Comparison of ENCODE assay signal across 9 cellular contexts in genomic region chr20:44495257-44495656, GRCh38. TPM values are rescaled to one million over a fixed set of nuclear protein-coding genes. Genes with fewer than 3 reads are reported as not detected.
A peak's percentile ranks its signal among the peaks of the same experiment; 100 is the strongest.
DNase-seq lines count a peak whose midpoint lies in the region; TF ChIP-seq lines count a peak whose summit lies in the region.
"Had no signal": no experiment of that assay in that cellular context is flagged by ENCODE, and none has a peak within 500 bp of the region (broad histone marks: within the 10 kb centered on the region; RNA-seq: fewer than 3 reads in every experiment).

No MANE protein-coding gene starts in this region.

- POLR2A ChIA-PET in activated CD4-positive, alpha-beta memory T cell treated with anti-CD3 and anti-CD28 coated beads, Interleukin-2, amount 10 ng/mL, durations not matched to agents 7 days and 5 days (lab: Charles Lee), result interaction anchor here (1.2 to 2.5 kb wide), 3 partner anchors 8 to 26 kb away, joined by 3 to 6 read pairs (median 6); partner anchors contain the start of genes SERINC3 and TTPAL

- CTCF ChIA-PET in activated CD4-positive, alpha-beta memory T cell treated with anti-CD3 and anti-CD28 coated beads, Interleukin-2, amount 10 ng/mL, durations not matched to agents 7 days and 5 days (lab: Charles Lee), result no interaction called here

- H3K27ac Mint-ChIP-seq in activated CD4-positive, alpha-beta memory T cell treated with anti-CD3 and anti-CD28 coated beads, Interleukin-2, amount 10 ng/mL, durations not matched to agents 7 days and 5 days, result peak overlapping the region; percentile 64

- no peak for DNase-seq in activated CD4-positive, alpha-beta memory T cell treated with anti-CD3 and anti-CD28 coated beads, Interleukin-2, amount 10 ng/mL, durations not matched to agents 7 days and 5 days
- DNase-seq in glomerular visceral epithelial cell (ENCODE audit: extremely low spot score) (peak; percentile 34), T-helper 9 cell (no peak), NCI-H1105 (lab: John Stamatoyannopoulos, UW) (no peak), NK-92 (lab: John Stamatoyannopoulos, UW; ENCODE audit: unreplicated experiment) (no peak)
- DNase-seq: left ventricle myocardium superior, NCI-H1930 had no signal

- no peak overlapping the region for H3K4me3 Mint-ChIP-seq in activated CD4-positive, alpha-beta memory T cell treated with anti-CD3 and anti-CD28 coated beads, Interleukin-2, amount 10 ng/mL, durations not matched to agents 7 days and 5 days

- TF ChIP-seq EP300 in Ishikawa (IDR thresholded peaks at IDR 0.05; ENCODE audit: borderline replicate concordance), result no peak

- peaks cover 84% of the 10 kb centered on the region for H3K36me3 Mint-ChIP-seq in activated CD4-positive, alpha-beta memory T cell treated with anti-CD3 and anti-CD28 coated beads, Interleukin-2, amount 10 ng/mL, durations not matched to agents 7 days and 5 days (ENCODE audit: low read depth)

- peak overlapping the region; percentile 17 for H3K27ac ChIP-seq in temporal lobe (ENCODE audit: low read depth, low read length)

- no peaks in the 10 kb centered on the region for H3K27me3 Mint-ChIP-seq in activated CD4-positive, alpha-beta memory T cell treated with anti-CD3 and anti-CD28 coated beads, Interleukin-2, amount 10 ng/mL, durations not matched to agents 7 days and 5 days

- no peaks in the 10 kb centered on the region for H3K9me3 Mint-ChIP-seq in activated CD4-positive, alpha-beta memory T cell treated with anti-CD3 and anti-CD28 coated beads, Interleukin-2, amount 10 ng/mL, durations not matched to agents 7 days and 5 days

- no peak for TF ChIP-seq RAD21 in Ishikawa (IDR thresholded peaks at IDR 0.05; ENCODE audit: low read depth)

- peaks cover 48% of the 10 kb centered on the region for H3K4me1 Mint-ChIP-seq in activated CD4-positive, alpha-beta memory T cell treated with anti-CD3 and anti-CD28 coated beads, Interleukin-2, amount 10 ng/mL, durations not matched to agents 7 days and 5 days

TF ChIP-seq in Ishikawa, 13 proteins besides CTCF, POLR2A, EP300 and RAD21:
- peak; percentile 68 for TF ChIP-seq CEBPB (IDR thresholded peaks at IDR 0.05)
- no peak for TF ChIP-seq TAF1 (IDR thresholded peaks at IDR 0.05; ENCODE audit: low read depth)
- no peak for TF ChIP-seq CREB1 (IDR thresholded peaks at IDR 0.05; ENCODE audit: low read depth)
- TF ChIP-seq REST (IDR thresholded peaks at IDR 0.05; ENCODE audit: low read depth), result no peak
- no peak for TF ChIP-seq TCF12 (IDR thresholded peaks at IDR 0.05; ENCODE audit: low read depth)

RNA-seq across cellular contexts. Expression of gene TTPAL, which starts 19.6 kb away (rescaled TPM):
- 10 to 100 TPM; 15.5 to 16.6 TPM for total RNA-seq in activated CD4-positive, alpha-beta memory T cell treated with anti-CD3 and anti-CD28 coated beads, Interleukin-2, amount 10 ng/mL, durations not matched to agents 7 days and 5 days
- 8.6 TPM for total RNA-seq in temporal lobe

RNA-seq across cellular contexts. Expression of gene SERINC3, which starts 26.6 kb away (rescaled TPM):
- 10 to 100 TPM; 90.8 to 93.3 TPM for total RNA-seq in activated CD4-positive, alpha-beta memory T cell treated with anti-CD3 and anti-CD28 coated beads, Interleukin-2, amount 10 ng/mL, durations not matched to agents 7 days and 5 days
- 57.8 TPM for total RNA-seq in temporal lobe
